20 cellular contexts compared by ENCODE assay signal in genomic region chr11:102456381-102456780, GRCh38. TPM values are rescaled to one million over a fixed set of nuclear protein-coding genes. Genes with fewer than 3 reads are reported as not detected.
DNase-seq lines count a peak whose midpoint lies in the region; ATAC-seq and TF ChIP-seq lines count a peak whose summit lies in the region.
"Had no signal": no experiment of that assay in that cellular context is flagged by ENCODE, and none has a peak within 500 bp of the region (broad histone marks: within the 10 kb centered on the region; RNA-seq: fewer than 3 reads in every experiment).

No MANE protein-coding gene starts in this region.

- no peaks in the 10 kb centered on the region for H4K20me1 ChIP-seq in IMR-90 (ENCODE audit: insufficient read depth, low read length)

- H3K56ac ChIP-seq in IMR-90 (ENCODE audit: extremely low read depth, insufficient read depth, low read length): no peak overlapping the region

- H3K4me3 ChIP-seq in IMR-90 (ENCODE audit: insufficient read depth, low read depth, low read length) (no peak overlapping the region), Panc1 (ENCODE audit: low read depth in 2 of 2, low read length in 2 of 2) (no peak overlapping the region), dorsolateral prefrontal cortex (no peak overlapping the region)
- H3K4me3 ChIP-seq in effector memory CD4-positive, alpha-beta T cell (ENCODE audit: insufficient read depth, low read depth, low read length, poor library complexity, severe bottlenecking): no peak overlapping the region
- H3K4me3 ChIP-seq: heart right ventricle, pancreas, SJSA1, vagina had no signal

- no peak overlapping the region for H2AK9ac ChIP-seq in IMR-90 (replicated peaks; ENCODE audit: low read depth, low read length, poor library complexity)

- no peak overlapping the region for H2AFZ ChIP-seq in IMR-90 (replicated peaks; ENCODE audit: low read length, poor library complexity)

- in situ Hi-C loops in IMR-90 (cut with MboI; ENCODE audit: low sequenced_read_pairs): no loop called here
- in situ Hi-C loops in Panc1 (cut with HindIII; ENCODE audit: low pct_unique_long_range_greater_than_20kb, low sequenced_read_pairs): no loop called here

- no peak overlapping the region for H3K9ac ChIP-seq in IMR-90 (ENCODE audit: low read depth, low read length)

- H3K4ac ChIP-seq in IMR-90 (ENCODE audit: low read depth, low read length): peak overlapping the region; percentile 33

- peak; percentile 39 for DNase-seq in IMR-90
- DNase-seq in Panc1 (ENCODE audit: low read depth, low spot score): no peak
- DNase-seq in stromal cell of bone marrow (ENCODE audit: low read depth): peak; percentile 25
- no peak for DNase-seq in dorsolateral prefrontal cortex
- DNase-seq in effector memory CD4-positive, alpha-beta T cell: no peak
- DNase-seq: activated CD4-positive, alpha-beta T cell treated with anti-CD3 and anti-CD28 coated beads, Interleukin-2, amount 50 U/mL, for 4 hours; activated naive CD8-positive, alpha-beta T cell treated with anti-CD3 and anti-CD28 coated beads, Interleukin-2, amount 50 U/mL, for 24 hours; activated T-cell treated with anti-CD3 and anti-CD28 coated beads, Interleukin-2, amount 50 U/mL, for 48 hours; CD4-positive, CD25-positive, alpha-beta regulatory T cell; HCEC 1CT; heart right ventricle; KG1; NCI-H187 treated with DMSO at 0.1 percent for 48 hours; NCI-H748 treated with DMSO at 0.1 percent for 48 hours; small intestine had no signal

- no peak overlapping the region for H3K4me2 ChIP-seq in IMR-90 (ENCODE audit: low read depth, low read length)

- H2BK120ac ChIP-seq in IMR-90 (ENCODE audit: low read depth, low read length): no peak overlapping the region; the same call in 1 of the 2 replicates

- H3K23ac ChIP-seq in IMR-90 (ENCODE audit: low read depth, low read length): no peak overlapping the region

- no peak overlapping the region for H2BK15ac ChIP-seq in IMR-90 (ENCODE audit: low read depth, low read length)

- H4K8ac ChIP-seq in IMR-90 (ENCODE audit: low read depth in 2 of 2, low read length in 2 of 2): no peak overlapping the region; a peak in 1 of 4 replicates

- peaks cover 8% of the 10 kb centered on the region for H3K9me1 ChIP-seq in IMR-90 (ENCODE audit: insufficient read depth, low read length)

- H3K14ac ChIP-seq in IMR-90 (replicated peaks; ENCODE audit: low read depth, low read length): no peak overlapping the region

- no TSS peak for BruUV-seq in IMR-90 (replicated peaks; lab: Mats Ljungman, UMichigan)
- no TSS peak for BruUV-seq in Panc1 (replicated peaks; lab: Mats Ljungman, UMichigan)

- peak overlapping the region; percentile 40; the same call in 1 of the 2 replicates for H2BK20ac ChIP-seq in IMR-90 (ENCODE audit: low read depth, low read length)

- no peak for TF ChIP-seq RAD21 in IMR-90 (IDR thresholded peaks at IDR 0.05; ENCODE audit: low read length)

- POLR2A ChIA-PET in IMR-90 (lab: Charles Lee; ENCODE audit: unreplicated experiment): no interaction called here
- POLR2A ChIA-PET in Panc1 (lab: Charles Lee): no interaction called here

- H3K79me1 ChIP-seq in IMR-90 (ENCODE audit: low read depth in 1 of 2, low read length in 2 of 2): peaks cover 9 to 18% of the 10 kb centered on the region in 2 experiments; a peak in 2 of 4 replicates

- CTCF ChIA-PET in IMR-90 (lab: Yijun Ruan, JAX): interaction anchor here (0.6 kb wide), 1 partner anchor 1385 kb away, joined by 3 read pairs; no protein-coding TSS in a partner anchor
- CTCF ChIA-PET in Panc1 (lab: Charles Lee): no interaction called here

- H2BK5ac ChIP-seq in IMR-90 (ENCODE audit: low read depth, low read length, poor library complexity, severe bottlenecking): no peak overlapping the region

- no peaks in the 10 kb centered on the region for H3K36me3 ChIP-seq in IMR-90 (ENCODE audit: control insufficient read depth, insufficient read depth, low read length)
- no peaks in the 10 kb centered on the region for H3K36me3 ChIP-seq in Panc1 (ENCODE audit: control insufficient read depth, insufficient read depth, low read length)
- H3K36me3 ChIP-seq in effector memory CD4-positive, alpha-beta T cell (ENCODE audit: control insufficient read depth, insufficient read depth, low read length): no peaks in the 10 kb centered on the region
- H3K36me3 ChIP-seq: heart right ventricle, pancreas, vagina had no signal

- H3K9me3 ChIP-seq in IMR-90 (ENCODE audit: control insufficient read depth, insufficient read depth, low read length) (no peaks in the 10 kb centered on the region), Panc1 (ENCODE audit: control insufficient read depth, insufficient read depth, low read depth, low read length) (no peaks in the 10 kb centered on the region)
- H3K9me3 ChIP-seq in effector memory CD4-positive, alpha-beta T cell (ENCODE audit: control insufficient read depth, low read length): no peaks in the 10 kb centered on the region
- H3K9me3 ChIP-seq: heart right ventricle, pancreas, SJSA1, vagina had no signal

- intact Hi-C loops in IMR-90 (cut with micrococcal nuclease): no loop called here
- intact Hi-C loops in Panc1 (cut with micrococcal nuclease; ENCODE audit: unreplicated experiment): no loop called here
- intact Hi-C loops in dorsolateral prefrontal cortex (cut with DNase I): no loop called here

- H2AK5ac ChIP-seq in IMR-90 (ENCODE audit: low read depth, low read length): no peak overlapping the region

- WGBS in IMR-90 (ENCODE audit: extremely low coverage in 2 of 2, insufficient read length in 1 of 2), 2 experiments: 100% methylated on average over 1 of the region's 2 CpGs; no CpG with 5 or more reads in 1 of the 2 experiments

- H4K5ac ChIP-seq in IMR-90 (ENCODE audit: low read depth, low read length): no peak overlapping the region

- H3K4me1 ChIP-seq in IMR-90 (ENCODE audit: control insufficient read depth, insufficient read depth, low read length) (peaks cover 5% of the 10 kb centered on the region), Panc1 (ENCODE audit: control insufficient read depth, insufficient read depth, low read length) (peaks cover 25% of the 10 kb centered on the region)
- H3K4me1 ChIP-seq in effector memory CD4-positive, alpha-beta T cell (ENCODE audit: control insufficient read depth, insufficient read depth, low read length, poor library complexity, severe bottlenecking): peaks cover 11% of the 10 kb centered on the region

- H3K18ac ChIP-seq in IMR-90 (ENCODE audit: low read depth, low read length): no peak overlapping the region

- TF ChIP-seq POLR2A in IMR-90 (IDR thresholded peaks at IDR 0.05; ENCODE audit: low read depth, low read length): no peak

- dilution Hi-C loops in IMR-90 (cut with HindIII; ENCODE audit: low sequenced_read_pairs, unreplicated experiment): no loop called here

- H3K27ac ChIP-seq in IMR-90 (ENCODE audit: insufficient read depth, low read length) (no peak overlapping the region), Panc1 (ENCODE audit: low read length) (peak overlapping the region; percentile 42; the same call in 1 of the 2 replicates), dorsolateral prefrontal cortex (peak overlapping the region in 1 of 59 donors; percentile 1)
- no peak overlapping the region for H3K27ac ChIP-seq in effector memory CD4-positive, alpha-beta T cell (ENCODE audit: insufficient read depth, low read length, poor library complexity, severe bottlenecking)
- H3K27ac ChIP-seq: heart right ventricle, pancreas, SJSA1, vagina had no signal

- TF ChIP-seq CTCF in IMR-90 (conservative IDR thresholded peaks at IDR 0.05; ENCODE audit: low read depth, low read length) (no peak), Panc1 (IDR thresholded peaks at IDR 0.05) (no peak), dorsolateral prefrontal cortex (IDR thresholded peaks at IDR 0.05 in 54 of 56, conservative IDR thresholded peaks at IDR 0.05 in 2 of 56; ENCODE audit: low read depth in 1 of 56, partially characterized antibody in 56 of 56) (no peak)

- H4K91ac ChIP-seq in IMR-90 (ENCODE audit: insufficient read depth, low read depth, low read length): peak overlapping the region; percentile 10; the same call in 1 of the 2 replicates

- H3K27me3 ChIP-seq in IMR-90 (ENCODE audit: control insufficient read depth, insufficient read depth, low read length) (no peaks in the 10 kb centered on the region), Panc1 (ENCODE audit: control insufficient read depth, insufficient read depth, low read length) (no peaks in the 10 kb centered on the region), dorsolateral prefrontal cortex (peaks cover 0 to 6% (median 0%) of the 10 kb centered on the region in 45 donors)
- H3K27me3 ChIP-seq in effector memory CD4-positive, alpha-beta T cell (replicated peaks; ENCODE audit: control insufficient read depth, insufficient read depth, low read length, poor library complexity, severe bottlenecking): no peaks in the 10 kb centered on the region
- H3K27me3 ChIP-seq: heart right ventricle, pancreas, SJSA1, vagina had no signal

- no peak for ATAC-seq in IMR-90 (ENCODE audit: low read depth)
- ATAC-seq in Panc1: no peak
- ATAC-seq in esophagus mucosa: peak; percentile 42
- no peak for ATAC-seq in GM21526 (IDR thresholded peaks at IDR 0.05; ENCODE audit: low FRiP score, unreplicated experiment)
- ATAC-seq: activated naive CD8-positive, alpha-beta T cell treated with anti-CD3 and anti-CD28 coated beads, Interleukin-2, amount 50 U/mL, for 24 hours; heart right ventricle; pancreas had no signal

TF ChIP-seq in IMR-90, 13 proteins besides CTCF, POLR2A, EP300 and RAD21:
- TF ChIP-seq, protein P1, sequence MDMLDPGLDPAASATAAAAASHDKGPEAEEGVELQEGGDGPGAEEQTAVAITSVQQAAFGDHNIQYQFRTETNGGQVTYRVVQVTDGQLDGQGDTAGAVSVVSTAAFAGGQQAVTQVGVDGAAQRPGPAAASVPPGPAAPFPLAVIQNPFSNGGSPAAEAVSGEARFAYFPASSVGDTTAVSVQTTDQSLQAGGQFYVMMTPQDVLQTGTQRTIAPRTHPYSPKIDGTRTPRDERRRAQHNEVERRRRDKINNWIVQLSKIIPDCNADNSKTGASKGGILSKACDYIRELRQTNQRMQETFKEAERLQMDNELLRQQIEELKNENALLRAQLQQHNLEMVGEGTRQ (IDR thresholded peaks at IDR 0.05; ENCODE audit: low read depth, low read length): no peak
- no peak for TF ChIP-seq MAZ (IDR thresholded peaks at IDR 0.05; ENCODE audit: borderline replicate concordance, low read depth, low read length)
- no peak for TF ChIP-seq BHLHE40 (IDR thresholded peaks at IDR 0.05; ENCODE audit: low read depth, low read length)
- peak; percentile 58 for TF ChIP-seq CEBPB (IDR thresholded peaks at IDR 0.05; ENCODE audit: low read depth, low read length)
TF ChIP-seq in IMR-90: peak in this region for 1.

RNA-seq across cellular contexts. Expression of gene TMEM123, which starts 3.8 kb away (rescaled TPM):
- 127 and 138 TPM in 2 replicates for total RNA-seq in IMR-90 (2012; rRNA removed)
- 96.9 and 191 TPM in 2 replicates for polyA plus RNA-seq in IMR-90 (2012; rRNA removed)
- polyA plus RNA-seq in IMR-90 (2012; cell fraction: cytosol; rRNA removed): 27.3 and 34.3 TPM in 2 replicates
- polyA plus RNA-seq in IMR-90 (2012; cell fraction: nucleus; rRNA removed; ENCODE audit: low replicate concordance): 5.9 and 19.4 TPM in 2 replicates
- total RNA-seq in Panc1 (2021; ENCODE audit: unreplicated experiment): 383 TPM
- polyA plus RNA-seq in Panc1 (2012; ENCODE audit: insufficient read length): 252 TPM
- 131 TPM for total RNA-seq in esophagus mucosa
- total RNA-seq in dorsolateral prefrontal cortex: 100 to 1,000 TPM in 9 of 120 experiments, 10 to 100 TPM in 111; 31.8 to 163 (median 68.8) TPM

Comparison
In these comparisons a context has a peak if more than half of its experiments do, and no peak if none do; other contexts are left out.
1. DNase-seq: peak in IMR-90 (single experiment) and stromal cell of bone marrow (single experiment); none in Panc1 (single experiment), dorsolateral prefrontal cortex (0 of 10) and effector memory CD4-positive, alpha-beta T cell (0 of 3).